In the genomic region with DNA sequence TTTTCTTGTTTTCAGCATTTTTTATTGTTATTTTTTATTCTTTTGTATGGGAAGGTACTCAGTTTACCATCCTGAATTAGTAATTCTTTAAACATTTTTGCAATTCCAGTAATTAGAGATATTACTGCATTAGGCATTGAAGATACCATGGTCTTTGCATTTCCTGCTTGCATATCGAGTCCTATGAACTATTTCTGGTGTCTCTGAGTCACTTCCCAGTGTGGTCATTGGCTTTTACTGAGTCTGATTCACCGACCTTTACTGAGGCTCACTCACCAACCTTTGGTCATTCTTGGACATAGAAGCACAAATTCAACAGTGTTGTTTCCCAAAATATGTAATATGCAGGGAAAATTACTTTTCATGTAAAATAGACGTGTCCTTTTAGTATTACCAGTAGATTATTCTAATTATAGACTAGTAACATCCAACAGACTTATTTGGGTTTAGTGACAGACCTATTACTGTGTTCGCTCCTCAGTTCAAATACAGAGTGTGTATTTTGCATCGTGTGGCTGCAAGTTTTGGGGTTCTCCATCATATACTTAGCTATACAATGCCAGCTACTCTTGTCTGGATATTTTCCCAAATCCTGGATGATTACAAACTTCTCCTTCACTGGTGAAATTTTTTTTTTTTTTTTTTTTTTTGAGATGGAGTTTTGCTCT, we compare ENCODE assay signal across 13 cellular contexts.
DNase-seq lines count a peak whose midpoint lies in the region; ATAC-seq, FAIRE-seq and TF ChIP-seq lines count a peak whose summit lies in the region.
"Had no signal": no experiment of that assay in that cellular context is flagged by ENCODE, and none has a peak within 500 bp of the region (broad histone marks: within the 10 kb centered on the region; RNA-seq: fewer than 3 reads in every experiment).

No MANE protein-coding gene starts in this region.

- intact Hi-C loops in psoas muscle (cut with DNase I) = no loop called here

- peak; percentile 83 to 96 (median 92) for ATAC-seq in psoas muscle
- ATAC-seq in GM19035 (IDR thresholded peaks at IDR 0.05; ENCODE audit: unreplicated experiment) = no peak
- ATAC-seq in HG02642 (IDR thresholded peaks at IDR 0.05; ENCODE audit: poor library complexity, unreplicated experiment) = no peak

- WGBS in psoas muscle, 3 donors = 49 to 61% (median 53%) methylated on average over 5 of the region's 5 CpGs
- WGBS in small intestine, 3 donors = 65 to 72% (median 71%) methylated on average over 5 of the region's 5 CpGs

- H3K4me3 ChIP-seq in MG63 = no peak overlapping the region
- H3K4me3 ChIP-seq in choroid plexus epithelial cell (ENCODE audit: low read depth, low read length) = no peak overlapping the region
- no peak overlapping the region for H3K4me3 ChIP-seq in psoas muscle
- no peak overlapping the region for H3K4me3 ChIP-seq in small intestine (ENCODE audit: low read depth in 1 of 2, low read length in 2 of 2)

- TF ChIP-seq CTCF in choroid plexus epithelial cell (conservative IDR thresholded peaks at IDR 0.05; ENCODE audit: low read depth, low read length) (no peak), psoas muscle (IDR thresholded peaks at IDR 0.05) (no peak)

- no peak overlapping the region for H3K27ac ChIP-seq in psoas muscle
- no peak overlapping the region for H3K27ac ChIP-seq in small intestine (ENCODE audit: low read depth in 1 of 2, low read length in 1 of 2)
- H3K27ac ChIP-seq: HL-60 had no signal

- peak; percentile 65 for DNase-seq in GM04504 (ENCODE audit: low read depth)
- DNase-seq in MG63 = peak; percentile 49
- peak; percentile 88 for DNase-seq in choroid plexus epithelial cell (ENCODE audit: low read depth)
- DNase-seq in psoas muscle = no peak
- no peak for DNase-seq in NCI-H1436 (lab: John Stamatoyannopoulos, UW)
- DNase-seq in small intestine = no peak
- DNase-seq: NCI-H446 treated with DMSO at 0.1 percent for 48 hours; stimulated activated CD4-positive, alpha-beta T cell treated with anti-CD3 and anti-CD28 coated beads, Interleukin-12 subunit alpha, Interleukin-12 subunit beta, amount 100 ng/mL, for 4 hours had no signal

- no peaks in the 10 kb centered on the region for H3K9me3 ChIP-seq in MG63
- no peaks in the 10 kb centered on the region for H3K9me3 ChIP-seq in psoas muscle
- H3K9me3 ChIP-seq in small intestine (ENCODE audit: control insufficient read depth, low read depth) = no peaks in the 10 kb centered on the region

- no peaks in the 10 kb centered on the region for H3K27me3 ChIP-seq in MG63
- H3K27me3 ChIP-seq in psoas muscle (ENCODE audit: insufficient read depth in 3 of 3, low read length in 2 of 3) = no peaks in the 10 kb centered on the region
- H3K27me3 ChIP-seq in small intestine (ENCODE audit: control insufficient read depth in 2 of 2, insufficient read depth in 2 of 2, low read length in 2 of 2) = no peaks in the 10 kb centered on the region

- H3K36me3 ChIP-seq in MG63 = no peaks in the 10 kb centered on the region
- no peaks in the 10 kb centered on the region for H3K36me3 ChIP-seq in psoas muscle (ENCODE audit: insufficient read depth in 1 of 2, low read depth in 1 of 2)
- no peaks in the 10 kb centered on the region for H3K36me3 ChIP-seq in small intestine (ENCODE audit: control insufficient read depth in 2 of 2, insufficient read depth in 2 of 2, low read length in 2 of 2)

- FAIRE-seq in small intestine (lab: Jason Lieb, UNC) = no peak
- FAIRE-seq: endometrium, TTC549 had no signal

- H3K4me1 ChIP-seq in psoas muscle = no peaks in the 10 kb centered on the region
- no peaks in the 10 kb centered on the region for H3K4me1 ChIP-seq in small intestine (ENCODE audit: control insufficient read depth in 2 of 2, insufficient read depth in 1 of 2, low read depth in 1 of 2, low read length in 1 of 2)

Comparison
In these comparisons a context has a peak if more than half of its experiments do, and no peak if none do; other contexts are left out.
1. DNase-seq: peak in GM04504 (single experiment), MG63 (single experiment) and choroid plexus epithelial cell (single experiment); none in psoas muscle (0 of 2), NCI-H1436 (single experiment) and small intestine (single experiment).
2. ATAC-seq: peak in psoas muscle (4 of 4); none in GM19035 (single experiment) and HG02642 (single experiment).